In the genomic region with DNA sequence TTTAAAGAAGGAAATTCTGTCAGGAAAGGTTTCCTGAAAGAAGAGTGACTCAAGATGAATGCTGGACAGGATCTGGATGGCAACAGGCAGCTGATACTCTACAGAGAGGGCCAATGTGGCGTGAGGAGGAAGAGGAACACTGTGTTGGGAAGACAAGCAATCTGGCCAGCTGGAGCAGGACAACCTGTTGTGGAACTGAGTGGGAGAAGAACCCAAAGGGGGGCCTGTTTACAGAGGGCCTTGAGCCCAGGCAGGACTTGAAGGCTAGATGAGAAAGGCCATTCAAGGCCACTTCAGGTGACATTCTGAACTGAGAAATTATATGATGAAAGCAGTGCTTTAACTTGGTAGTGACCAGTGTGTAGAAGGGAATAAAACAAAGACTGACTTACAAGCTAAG, we compare ENCODE assay signal across 23 cellular contexts. TPM values are rescaled to one million over a fixed set of nuclear protein-coding genes. Genes with fewer than 3 reads are reported as not detected.
DNase-seq lines count a peak whose midpoint lies in the region; ATAC-seq, FAIRE-seq and TF ChIP-seq lines count a peak whose summit lies in the region.
"Had no signal": no experiment of that assay in that cellular context is flagged by ENCODE, and none has a peak within 500 bp of the region (broad histone marks: within the 10 kb centered on the region; RNA-seq: fewer than 3 reads in every experiment).

No MANE protein-coding gene starts in this region.

- H3K27ac Mint-ChIP-seq in activated CD4-positive, alpha-beta memory T cell treated with anti-CD3 and anti-CD28 coated beads for 36 hours: peak overlapping the region; percentile 46
- H3K27ac Mint-ChIP-seq in activated CD4-positive, alpha-beta memory T cell treated with anti-CD3 and anti-CD28 coated beads, Interleukin-2, amount 10 ng/mL, durations not matched to agents 7 days and 5 days: no peak overlapping the region
- peak overlapping the region in 2 of 3 donors; percentile 62 to 65 for H3K27ac Mint-ChIP-seq in CD4-positive, CD25-positive, alpha-beta regulatory T cell
- peak overlapping the region; percentile 4 for H3K27ac Mint-ChIP-seq in osteocyte (ENCODE audit: unreplicated experiment)
- H3K27ac Mint-ChIP-seq: activated naive CD8-positive, alpha-beta T cell treated with anti-CD3 and anti-CD28 coated beads, Interleukin-2, amount 10 ng/mL, durations not matched to agents 7 days and 5 days; activated T-helper 1 cell treated with anti-CD3 and anti-CD28 coated beads, Interleukin-12 subunit alpha, Interleukin-12 subunit beta, Interleukin-2, Interleukin-4 antibody, amounts not matched to agents 30 ng/mL and 10 ng/mL and 1 ng/mL, durations not matched to agents 14 hours and 24 hours and 36 hours; WTC11 had no signal

- CTCF ChIA-PET in activated CD4-positive, alpha-beta memory T cell treated with anti-CD3 and anti-CD28 coated beads for 36 hours (lab: Charles Lee): no interaction called here
- CTCF ChIA-PET in activated CD4-positive, alpha-beta memory T cell treated with anti-CD3 and anti-CD28 coated beads, Interleukin-2, amount 10 ng/mL, durations not matched to agents 7 days and 5 days (lab: Charles Lee): no interaction called here
- CTCF ChIA-PET in K562 (lab: Yijun Ruan, JAX; ENCODE audit: low intra/inter-chr PET ratio): interaction anchor here (0.6 kb wide), 1 partner anchor 444 kb away, joined by 4 read pairs; no protein-coding TSS in a partner anchor

- no peak for TF ChIP-seq POLR2A in K562 (conservative IDR thresholded peaks at IDR 0.05)

- peaks cover 43% of the 10 kb centered on the region for H3K36me3 ChIP-seq in CD4-positive, CD25-positive, alpha-beta regulatory T cell (ENCODE audit: control insufficient read depth, insufficient read depth, low read length)
- H3K36me3 ChIP-seq in K562 (ENCODE audit: control insufficient read depth, insufficient read depth, low read length): peaks cover 78% of the 10 kb centered on the region

- intact Hi-C loops in activated CD4-positive, alpha-beta memory T cell treated with anti-CD3 and anti-CD28 coated beads for 36 hours (cut with micrococcal nuclease): loop anchor here (10.0 kb wide), 1 partner anchor 1987 kb away; a partner anchor contains a TSS
- intact Hi-C loops in K562 (cut with micrococcal nuclease): no loop called here

- POLR2A ChIA-PET in activated CD4-positive, alpha-beta memory T cell treated with anti-CD3 and anti-CD28 coated beads for 36 hours (lab: Charles Lee): no interaction called here
- POLR2A ChIA-PET in activated CD4-positive, alpha-beta memory T cell treated with anti-CD3 and anti-CD28 coated beads, Interleukin-2, amount 10 ng/mL, durations not matched to agents 7 days and 5 days (lab: Charles Lee): no interaction called here
- POLR2A ChIA-PET in K562 (lab: Yijun Ruan, JAX): interaction anchor here (1.4 kb wide), 1 partner anchor 12 kb away, joined by 7 read pairs; no protein-coding TSS in a partner anchor

- H3K4me3 Mint-ChIP-seq in activated CD4-positive, alpha-beta memory T cell treated with anti-CD3 and anti-CD28 coated beads for 36 hours: no peak overlapping the region
- no peak overlapping the region for H3K4me3 Mint-ChIP-seq in activated CD4-positive, alpha-beta memory T cell treated with anti-CD3 and anti-CD28 coated beads, Interleukin-2, amount 10 ng/mL, durations not matched to agents 7 days and 5 days
- H3K4me3 Mint-ChIP-seq in CD4-positive, CD25-positive, alpha-beta regulatory T cell: no peak overlapping the region
- H3K4me3 Mint-ChIP-seq in osteocyte (ENCODE audit: unreplicated experiment): no peak overlapping the region
- H3K4me3 Mint-ChIP-seq: activated naive CD8-positive, alpha-beta T cell treated with anti-CD3 and anti-CD28 coated beads, Interleukin-2, amount 10 ng/mL, durations not matched to agents 7 days and 5 days; activated T-helper 1 cell treated with anti-CD3 and anti-CD28 coated beads, Interleukin-12 subunit alpha, Interleukin-12 subunit beta, Interleukin-2, Interleukin-4 antibody, amounts not matched to agents 30 ng/mL and 10 ng/mL and 1 ng/mL, durations not matched to agents 14 hours and 24 hours and 36 hours; nephron; WTC11 had no signal

- H3K27me3 Mint-ChIP-seq in activated CD4-positive, alpha-beta memory T cell treated with anti-CD3 and anti-CD28 coated beads for 36 hours: no peaks in the 10 kb centered on the region
- H3K27me3 Mint-ChIP-seq in activated CD4-positive, alpha-beta memory T cell treated with anti-CD3 and anti-CD28 coated beads, Interleukin-2, amount 10 ng/mL, durations not matched to agents 7 days and 5 days: no peaks in the 10 kb centered on the region
- no peaks in the 10 kb centered on the region for H3K27me3 Mint-ChIP-seq in CD4-positive, CD25-positive, alpha-beta regulatory T cell
- no peaks in the 10 kb centered on the region for H3K27me3 Mint-ChIP-seq in osteocyte (ENCODE audit: unreplicated experiment)
- H3K27me3 Mint-ChIP-seq: activated naive CD8-positive, alpha-beta T cell treated with anti-CD3 and anti-CD28 coated beads, Interleukin-2, amount 10 ng/mL, durations not matched to agents 7 days and 5 days; brain had no signal

- H3K4me1 ChIP-seq in CD4-positive, CD25-positive, alpha-beta regulatory T cell (ENCODE audit: control insufficient read depth, insufficient read depth, low read length, poor library complexity, severe bottlenecking): peaks cover 11% of the 10 kb centered on the region
- H3K4me1 ChIP-seq in K562 (replicated peaks in 1 of 2; ENCODE audit: control insufficient read depth in 2 of 2, insufficient read depth in 2 of 2, low read length in 2 of 2): peaks cover 0 to 4% of the 10 kb centered on the region in 2 experiments; a peak in 2 of 5 replicates

- peaks cover 81% of the 10 kb centered on the region for H3K79me2 ChIP-seq in K562 (ENCODE audit: control insufficient read depth, insufficient read depth, low read length)

- no peak overlapping the region for H2AFZ ChIP-seq in K562 (ENCODE audit: low read depth, low read length)
- H2AFZ ChIP-seq: GM23248 had no signal

- no peaks in the 10 kb centered on the region for H3K9me1 ChIP-seq in K562 (ENCODE audit: control insufficient read depth, insufficient read depth, low read length)

- peak; percentile 32 for FAIRE-seq in K562 (lab: Jason Lieb, UNC)
- FAIRE-seq: urothelium cell line had no signal

- in situ Hi-C loops in K562 (cut with MboI): no loop called here

- ATAC-seq in CD4-positive, CD25-positive, alpha-beta regulatory T cell (ENCODE audit: low read depth in 2 of 2): no peak
- ATAC-seq in K562: no peak
- no peak for ATAC-seq in HG02588 (IDR thresholded peaks at IDR 0.05; ENCODE audit: unreplicated experiment)
- ATAC-seq in HG03045 (IDR thresholded peaks at IDR 0.05; ENCODE audit: unreplicated experiment): no peak
- ATAC-seq: WTC11 had no signal

- no peak for TF ChIP-seq RAD21 in K562 (CRISPR knock-in tag; conservative IDR thresholded peaks at IDR 0.05 in 1 of 2, IDR thresholded peaks at IDR 0.05 in 1 of 2)

- DNase-seq in activated CD4-positive, alpha-beta memory T cell treated with anti-CD3 and anti-CD28 coated beads for 36 hours: no peak
- no peak for DNase-seq in activated CD4-positive, alpha-beta memory T cell treated with anti-CD3 and anti-CD28 coated beads, Interleukin-2, amount 10 ng/mL, durations not matched to agents 7 days and 5 days
- no peak for DNase-seq in CD4-positive, CD25-positive, alpha-beta regulatory T cell
- no peak for DNase-seq in K562 (ENCODE audit: extremely low read depth in 1 of 4, low spot score in 3 of 4)
- DNase-seq in osteocyte (ENCODE audit: extremely low spot score, unreplicated experiment): no peak
- no peak for DNase-seq in kidney tubule cell (ENCODE audit: low spot score)
- DNase-seq: activated naive CD8-positive, alpha-beta T cell treated with anti-CD3 and anti-CD28 coated beads, Interleukin-2, amount 10 ng/mL, durations not matched to agents 7 days and 5 days; colonic mucosa; GM23248; left cardiac atrium; midbrain; NCI-H146; sigmoid colon; stimulated activated CD8-positive, alpha-beta memory T cell treated with anti-CD3 and anti-CD28 coated beads, Interleukin-4, amount 100 ng/mL, for 48 hours; T-helper 9 cell had no signal

- peaks cover 45% of the 10 kb centered on the region for H3K36me3 Mint-ChIP-seq in activated CD4-positive, alpha-beta memory T cell treated with anti-CD3 and anti-CD28 coated beads for 36 hours
- peaks cover 54% of the 10 kb centered on the region for H3K36me3 Mint-ChIP-seq in activated CD4-positive, alpha-beta memory T cell treated with anti-CD3 and anti-CD28 coated beads, Interleukin-2, amount 10 ng/mL, durations not matched to agents 7 days and 5 days (ENCODE audit: low read depth)
- peaks cover 48% of the 10 kb centered on the region for H3K36me3 Mint-ChIP-seq in CD4-positive, CD25-positive, alpha-beta regulatory T cell
- H3K36me3 Mint-ChIP-seq in osteocyte (ENCODE audit: unreplicated experiment): peaks cover 37% of the 10 kb centered on the region

- 100% methylated on average over 1 of the region's 1 CpG for WGBS in K562 (ENCODE audit: insufficient coverage, low coverage, missing lambda C conversion rate)

- H3K9ac ChIP-seq in K562 (ENCODE audit: insufficient read depth in 1 of 2, low read depth in 2 of 2, low read length in 2 of 2): no peak overlapping the region
- H3K9ac ChIP-seq: BLaER1, GM23248 had no signal

- H4K20me1 ChIP-seq in K562 (replicated peaks; ENCODE audit: control insufficient read depth, insufficient read depth, low read length): no peaks in the 10 kb centered on the region; the same call in 1 of the 2 replicates

- no TSS peak for BruUV-seq in K562 (replicated peaks; lab: Mats Ljungman, UMichigan)

- H3K4me2 ChIP-seq in K562 (ENCODE audit: insufficient read depth, low read length): no peak overlapping the region
- H3K4me2 ChIP-seq: BLaER1 had no signal

- H3K9me3 Mint-ChIP-seq in activated CD4-positive, alpha-beta memory T cell treated with anti-CD3 and anti-CD28 coated beads for 36 hours: no peaks in the 10 kb centered on the region
- no peaks in the 10 kb centered on the region for H3K9me3 Mint-ChIP-seq in activated CD4-positive, alpha-beta memory T cell treated with anti-CD3 and anti-CD28 coated beads, Interleukin-2, amount 10 ng/mL, durations not matched to agents 7 days and 5 days
- peaks cover 0 to 2% (median 0%) of the 10 kb centered on the region in 7 donors for H3K9me3 Mint-ChIP-seq in CD4-positive, CD25-positive, alpha-beta regulatory T cell
- H3K9me3 Mint-ChIP-seq in osteocyte (ENCODE audit: unreplicated experiment): no peaks in the 10 kb centered on the region
- H3K9me3 Mint-ChIP-seq: activated T-helper 1 cell treated with anti-CD3 and anti-CD28 coated beads, Interleukin-12 subunit alpha, Interleukin-12 subunit beta, Interleukin-2, Interleukin-4 antibody, amounts not matched to agents 30 ng/mL and 10 ng/mL and 1 ng/mL, durations not matched to agents 14 hours and 24 hours and 36 hours; brain; nephron; WTC11 had no signal

- TF ChIP-seq CTCF in K562 (IDR thresholded peaks at IDR 0.05 in 2 of 3, conservative IDR thresholded peaks at IDR 0.05 in 1 of 3; ENCODE audit: insufficient read depth in 2 of 3, low read depth in 1 of 3, low read length in 3 of 3): no peak
- no peak for TF ChIP-seq CTCF in osteocyte (IDR thresholded peaks at IDR 0.05)

- H3K9me3 ChIP-seq in CD4-positive, CD25-positive, alpha-beta regulatory T cell (ENCODE audit: control insufficient read depth in 2 of 2, low read length in 2 of 2): no peaks in the 10 kb centered on the region
- no peaks in the 10 kb centered on the region for H3K9me3 ChIP-seq in K562 (replicated peaks; ENCODE audit: control insufficient read depth, insufficient read depth, low read depth, low read length)
- H3K9me3 ChIP-seq: BLaER1, colonic mucosa, sigmoid colon had no signal

- TF ChIP-seq EP300 in K562 (IDR thresholded peaks at IDR 0.05; ENCODE audit: low read length): no peak

- H3K4me3 ChIP-seq in CD4-positive, CD25-positive, alpha-beta regulatory T cell (ENCODE audit: low read depth, low read length): no peak overlapping the region
- H3K4me3 ChIP-seq in K562: no peak overlapping the region
- H3K4me3 ChIP-seq: BLaER1, colonic mucosa, GM23248, sigmoid colon had no signal

- no peaks in the 10 kb centered on the region for H3K27me3 ChIP-seq in CD4-positive, CD25-positive, alpha-beta regulatory T cell (ENCODE audit: control insufficient read depth, insufficient read depth, low read length)
- H3K27me3 ChIP-seq in K562 (ENCODE audit: control insufficient read depth in 2 of 2, insufficient read depth in 2 of 2, low read length in 2 of 2): no peaks in the 10 kb centered on the region
- H3K27me3 ChIP-seq: BLaER1, colonic mucosa, sigmoid colon had no signal

- H3K27ac ChIP-seq in CD4-positive, CD25-positive, alpha-beta regulatory T cell (ENCODE audit: insufficient read depth, low read length, poor library complexity, severe bottlenecking): no peak overlapping the region
- H3K27ac ChIP-seq in K562 (ENCODE audit: extremely low read depth, low read depth, low read length): no peak overlapping the region
- H3K27ac ChIP-seq: BLaER1, colonic mucosa, GM23248 had no signal

- peaks cover 53% of the 10 kb centered on the region for H3K4me1 Mint-ChIP-seq in activated CD4-positive, alpha-beta memory T cell treated with anti-CD3 and anti-CD28 coated beads for 36 hours (ENCODE audit: low read depth)
- H3K4me1 Mint-ChIP-seq in activated CD4-positive, alpha-beta memory T cell treated with anti-CD3 and anti-CD28 coated beads, Interleukin-2, amount 10 ng/mL, durations not matched to agents 7 days and 5 days: peaks cover 43% of the 10 kb centered on the region
- H3K4me1 Mint-ChIP-seq in CD4-positive, CD25-positive, alpha-beta regulatory T cell: peaks cover 29 to 59% (median 48%) of the 10 kb centered on the region in 4 donors
- peaks cover 28% of the 10 kb centered on the region for H3K4me1 Mint-ChIP-seq in osteocyte (ENCODE audit: unreplicated experiment)
- H3K4me1 Mint-ChIP-seq: WTC11 had no signal

RNA-seq across cellular contexts. Expression of a gene that starts 8.5 kb away (rescaled TPM):
- 10 to 100 TPM; 41.5 to 43.3 TPM for total RNA-seq in activated CD4-positive, alpha-beta memory T cell treated with anti-CD3 and anti-CD28 coated beads for 36 hours
- 10 to 100 TPM; 45.8 to 51.2 TPM for total RNA-seq in activated CD4-positive, alpha-beta memory T cell treated with anti-CD3 and anti-CD28 coated beads, Interleukin-2, amount 10 ng/mL, durations not matched to agents 7 days and 5 days
- 74.9 TPM for total RNA-seq in CD4-positive, CD25-positive, alpha-beta regulatory T cell
- polyA plus RNA-seq in CD4-positive, CD25-positive, alpha-beta regulatory T cell: 10 to 100 TPM; 10.6 to 13.1 (median 12.6) TPM
- total RNA-seq in K562 (2011; cell fraction: chromatin; rRNA removed; ENCODE audit: low replicate concordance): 40.1 and 136 TPM in 2 replicates
- 25.3 and 32.8 TPM in 2 replicates for total RNA-seq in K562 (2011; cell fraction: nucleolus; rRNA removed)
- 54.3 and 78.7 TPM in 2 replicates for total RNA-seq in K562 (2011; cell fraction: nucleoplasm; rRNA removed)
- total RNA-seq in K562 (2014; rRNA removed) (9.1 and 12.0 TPM in 2 replicates), K562 (2014; rRNA removed; fragmentation: Illumina TruSeq; extraction: Trizol) (29.0 and 38.0 TPM in 2 replicates), K562 (2015; rRNA removed; fragmentation: Illumina TruSeq; extraction: Trizol) (21.7 and 25.8 TPM in 2 replicates), K562 (2021) (25.7 and 27.5 TPM in 2 replicates), osteocyte (35.0 and 36.1 TPM in 2 replicates)
- polyA plus RNA-seq in K562 (2011; rRNA removed) (20.4 and 24.8 TPM in 2 replicates), K562 (2014; fragmentation: Illumina TruSeq; extraction: Trizol) (21.2 and 26.3 TPM in 2 replicates), K562 (2014; fragmentation: Nextera tagmentation; extraction: Ambion mirVana) (1 to 10 TPM; 4.2 to 8.2 TPM), K562 (2014; rRNA removed) (13.4 and 15.0 TPM in 2 replicates)
- 8.4 and 12.1 TPM in 2 replicates for polyA plus RNA-seq in K562 (2011; cell fraction: cytosol; rRNA removed)
- polyA plus RNA-seq in K562 (2011; cell fraction: nucleus; rRNA removed): 37.6 and 42.9 TPM in 2 replicates
- polyA plus RNA-seq in K562 (2012): 9.9 and 13.5 TPM in 2 replicates
- 44.4 and 50.5 TPM in 2 replicates for polyA minus RNA-seq in K562 (2011; rRNA and poly(A)+ RNA removed)
- 16.4 and 17.5 TPM in 2 replicates for polyA minus RNA-seq in K562 (2011; cell fraction: cytosol; rRNA and poly(A)+ RNA removed)
- 40.0 and 66.3 TPM in 2 replicates for polyA minus RNA-seq in K562 (2011; cell fraction: nucleus; rRNA and poly(A)+ RNA removed)
